ENCODE assay signal across 1 cellular context in the genomic region with DNA sequence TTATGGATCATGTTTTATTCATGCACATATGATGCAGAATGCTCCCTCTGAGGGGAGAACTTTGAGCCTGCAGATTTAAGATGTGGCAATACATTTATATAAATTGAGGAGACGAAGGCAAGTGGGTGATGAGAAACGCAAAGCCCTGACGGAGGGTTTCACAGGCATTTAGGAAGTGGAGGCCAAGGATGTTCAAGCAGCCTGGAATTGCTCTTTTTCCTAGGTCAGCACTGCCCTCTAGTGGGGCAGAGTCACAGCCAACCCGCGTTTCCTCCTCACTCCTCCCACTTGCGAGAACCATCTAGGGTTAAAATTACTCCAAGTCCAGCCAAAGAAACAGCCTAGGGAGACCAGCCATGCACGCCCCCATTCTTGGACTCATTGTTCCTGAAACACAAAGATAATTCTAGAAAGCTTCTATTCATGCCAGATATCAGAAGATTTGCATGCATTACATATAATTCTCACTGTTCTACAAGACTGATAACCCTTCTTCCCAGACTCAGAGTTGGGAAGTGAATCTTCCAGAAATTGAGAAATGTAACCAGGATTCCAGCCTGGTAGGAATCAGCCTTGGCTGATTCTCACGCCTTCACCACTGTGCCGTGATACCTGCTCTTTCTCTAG.
A peak's percentile ranks its signal among the peaks of the same experiment; 100 is the strongest.
TF ChIP-seq lines count a peak whose summit lies in the region.

No MANE protein-coding gene starts in this region.

TF ChIP-seq in K562, 482 proteins besides CTCF, POLR2A, EP300 and RAD21 (continued from another document):
- TF ChIP-seq, protein P1, sequence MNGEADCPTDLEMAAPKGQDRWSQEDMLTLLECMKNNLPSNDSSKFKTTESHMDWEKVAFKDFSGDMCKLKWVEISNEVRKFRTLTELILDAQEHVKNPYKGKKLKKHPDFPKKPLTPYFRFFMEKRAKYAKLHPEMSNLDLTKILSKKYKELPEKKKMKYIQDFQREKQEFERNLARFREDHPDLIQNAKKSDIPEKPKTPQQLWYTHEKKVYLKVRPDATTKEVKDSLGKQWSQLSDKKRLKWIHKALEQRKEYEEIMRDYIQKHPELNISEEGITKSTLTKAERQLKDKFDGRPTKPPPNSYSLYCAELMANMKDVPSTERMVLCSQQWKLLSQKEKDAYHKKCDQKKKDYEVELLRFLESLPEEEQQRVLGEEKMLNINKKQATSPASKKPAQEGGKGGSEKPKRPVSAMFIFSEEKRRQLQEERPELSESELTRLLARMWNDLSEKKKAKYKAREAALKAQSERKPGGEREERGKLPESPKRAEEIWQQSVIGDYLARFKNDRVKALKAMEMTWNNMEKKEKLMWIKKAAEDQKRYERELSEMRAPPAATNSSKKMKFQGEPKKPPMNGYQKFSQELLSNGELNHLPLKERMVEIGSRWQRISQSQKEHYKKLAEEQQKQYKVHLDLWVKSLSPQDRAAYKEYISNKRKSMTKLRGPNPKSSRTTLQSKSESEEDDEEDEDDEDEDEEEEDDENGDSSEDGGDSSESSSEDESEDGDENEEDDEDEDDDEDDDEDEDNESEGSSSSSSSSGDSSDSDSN (IDR thresholded peaks at IDR 0.05; ENCODE audit: borderline replicate concordance in 1 of 2, low read depth in 2 of 2, low read length in 2 of 2) = 0 out of 4 replicates have a peak, but pooled peaks of 1 of the 2 experiments have one; percentile 33
- TF ChIP-seq NFYB (IDR thresholded peaks at IDR 0.05; ENCODE audit: extremely low read depth, insufficient read length) (no peak), MCM3 (IDR thresholded peaks at IDR 0.05) (no peak), ASH1L (IDR thresholded peaks at IDR 0.05; ENCODE audit: borderline replicate concordance, low read depth, partially characterized antibody) (no peak), RBM39 (optimal IDR thresholded peaks at IDR 0.05; ENCODE audit: low read depth, low read length) (no peak), TAF9B (IDR thresholded peaks at IDR 0.05; ENCODE audit: partially characterized antibody) (no peak), DNMT1 (IDR thresholded peaks at IDR 0.05) (no peak), SMC3 (conservative IDR thresholded peaks at IDR 0.05; ENCODE audit: insufficient read depth, low read depth, low read length) (peak; percentile 37; the same call in 1 of the 2 replicates), JUNB (CRISPR knock-in tag; conservative IDR thresholded peaks at IDR 0.05) (no peak), DDX20 (tag; IDR thresholded peaks at IDR 0.05; ENCODE audit: low read depth) (no peak), ZNF583 (CRISPR knock-in tag; IDR thresholded peaks at IDR 0.05) (no peak), CBFB (CRISPR knock-in tag; IDR thresholded peaks at IDR 0.05) (no peak), LEF1 (IDR thresholded peaks at IDR 0.05) (no peak), FOXM1 (IDR thresholded peaks at IDR 0.05; ENCODE audit: low read depth) (no peak), FOXM1 (CRISPR knock-in tag; IDR thresholded peaks at IDR 0.05; ENCODE audit: low read depth) (no peak), FUS (optimal IDR thresholded peaks at IDR 0.05; ENCODE audit: low read depth, low read length) (no peak), ELF1 (tag; IDR thresholded peaks at IDR 0.05) (no peak)
- TF ChIP-seq, protein P2, sequence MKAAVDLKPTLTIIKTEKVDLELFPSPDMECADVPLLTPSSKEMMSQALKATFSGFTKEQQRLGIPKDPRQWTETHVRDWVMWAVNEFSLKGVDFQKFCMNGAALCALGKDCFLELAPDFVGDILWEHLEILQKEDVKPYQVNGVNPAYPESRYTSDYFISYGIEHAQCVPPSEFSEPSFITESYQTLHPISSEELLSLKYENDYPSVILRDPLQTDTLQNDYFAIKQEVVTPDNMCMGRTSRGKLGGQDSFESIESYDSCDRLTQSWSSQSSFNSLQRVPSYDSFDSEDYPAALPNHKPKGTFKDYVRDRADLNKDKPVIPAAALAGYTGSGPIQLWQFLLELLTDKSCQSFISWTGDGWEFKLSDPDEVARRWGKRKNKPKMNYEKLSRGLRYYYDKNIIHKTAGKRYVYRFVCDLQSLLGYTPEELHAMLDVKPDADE (conservative IDR thresholded peaks at IDR 0.05; ENCODE audit: control insufficient read depth, low read depth, low read length) = no peak
- TF ChIP-seq, protein P3, sequence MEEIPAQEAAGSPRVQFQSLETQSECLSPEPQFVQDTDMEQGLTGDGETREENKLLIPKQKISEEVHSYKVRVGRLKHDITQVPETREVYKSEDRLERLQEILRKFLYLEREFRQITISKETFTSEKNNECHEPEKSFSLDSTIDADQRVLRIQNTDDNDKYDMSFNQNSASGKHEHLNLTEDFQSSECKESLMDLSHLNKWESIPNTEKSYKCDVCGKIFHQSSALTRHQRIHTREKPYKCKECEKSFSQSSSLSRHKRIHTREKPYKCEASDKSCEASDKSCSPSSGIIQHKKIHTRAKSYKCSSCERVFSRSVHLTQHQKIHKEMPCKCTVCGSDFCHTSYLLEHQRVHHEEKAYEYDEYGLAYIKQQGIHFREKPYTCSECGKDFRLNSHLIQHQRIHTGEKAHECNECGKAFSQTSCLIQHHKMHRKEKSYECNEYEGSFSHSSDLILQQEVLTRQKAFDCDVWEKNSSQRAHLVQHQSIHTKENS (CRISPR knock-in tag; IDR thresholded peaks at IDR 0.05) = no peak
- TF ChIP-seq, protein P4, sequence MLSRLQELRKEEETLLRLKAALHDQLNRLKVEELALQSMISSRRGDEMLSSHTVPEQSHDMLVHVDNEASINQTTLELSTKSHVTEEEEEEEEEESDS (CRISPR knock-in tag; IDR thresholded peaks at IDR 0.05) = no peak
- TF ChIP-seq, protein P5, sequence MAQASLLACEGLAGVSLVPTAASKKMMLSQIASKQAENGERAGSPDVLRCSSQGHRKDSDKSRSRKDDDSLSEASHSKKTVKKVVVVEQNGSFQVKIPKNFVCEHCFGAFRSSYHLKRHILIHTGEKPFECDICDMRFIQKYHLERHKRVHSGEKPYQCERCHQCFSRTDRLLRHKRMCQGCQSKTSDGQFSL (CRISPR knock-in tag; IDR thresholded peaks at IDR 0.05) = no peak
- TF ChIP-seq, protein P5 (tag; IDR thresholded peaks at IDR 0.05) = no peak
